10 cellular contexts compared by ENCODE assay signal in the genomic region with DNA sequence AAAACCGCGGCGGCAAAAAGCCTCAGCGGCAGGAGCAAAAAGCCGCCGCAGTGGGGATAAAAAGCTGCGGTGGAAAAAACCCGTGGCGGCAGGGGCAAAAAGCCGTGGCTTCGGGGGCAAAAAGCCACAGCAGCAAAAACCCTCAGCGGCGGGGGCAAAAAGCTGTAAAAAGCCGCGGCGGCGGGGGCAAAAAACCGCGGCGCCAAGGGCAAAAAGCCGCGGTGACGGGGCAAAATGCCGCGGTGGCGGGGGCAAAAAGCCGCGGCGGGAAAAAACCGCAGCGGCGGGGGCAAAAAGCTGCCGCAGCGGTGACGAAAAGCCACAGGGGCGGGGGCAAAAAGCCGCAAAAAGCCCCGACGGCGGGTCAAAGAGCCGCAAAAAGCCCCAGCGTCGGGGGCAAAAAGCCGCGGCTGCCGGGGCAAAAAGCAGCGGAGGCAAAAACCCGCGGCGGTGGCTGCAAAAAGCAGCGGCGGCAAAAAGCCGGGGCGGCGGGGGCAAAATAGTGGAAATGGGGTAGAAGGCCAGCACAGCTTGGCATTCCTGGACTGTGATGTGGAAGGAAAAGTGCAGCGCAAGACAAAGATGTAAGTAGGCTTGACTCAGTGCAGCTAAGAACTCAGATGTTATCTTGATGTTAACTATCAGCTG.
DNase-seq lines count a peak whose midpoint lies in the region; ATAC-seq and TF ChIP-seq lines count a peak whose summit lies in the region.
"Had no signal": no experiment of that assay in that cellular context is flagged by ENCODE, and none has a peak within 500 bp of the region (broad histone marks: within the 10 kb centered on the region; RNA-seq: fewer than 3 reads in every experiment).

No MANE protein-coding gene starts in this region.

- H3K4me1 ChIP-seq in ES-I3 (ENCODE audit: insufficient read depth, low read length), result no peaks in the 10 kb centered on the region
- peaks cover 3% of the 10 kb centered on the region; the same call in 1 of the 2 replicates for H3K4me1 ChIP-seq in PC-3 (ENCODE audit: insufficient read depth, low read length)
- H3K4me1 ChIP-seq in Karpas-422 (ENCODE audit: low read length), result no peaks in the 10 kb centered on the region

- H3K27me3 Mint-ChIP-seq in progenitor cell of endocrine pancreas, result peaks cover 82% of the 10 kb centered on the region

- H3K36me3 ChIP-seq in ES-I3 (ENCODE audit: insufficient read depth, low read length), result no peaks in the 10 kb centered on the region
- H3K36me3 ChIP-seq in PC-3 (ENCODE audit: low read depth, low read length), result no peaks in the 10 kb centered on the region
- H3K36me3 ChIP-seq in Karpas-422 (ENCODE audit: insufficient read depth, low read length), result no peaks in the 10 kb centered on the region

- no peaks in the 10 kb centered on the region for H3K79me2 ChIP-seq in PC-3 (ENCODE audit: low read length)
- H3K79me2 ChIP-seq in Karpas-422 (ENCODE audit: low read length), result no peaks in the 10 kb centered on the region

- POLR2A ChIA-PET in PC-3 (lab: Charles Lee; ENCODE audit: unreplicated experiment), result no interaction called here

- H3K9me3 ChIP-seq in ES-I3 (ENCODE audit: control insufficient read depth, insufficient read depth, low read length), result no peaks in the 10 kb centered on the region
- no peaks in the 10 kb centered on the region for H3K9me3 ChIP-seq in PC-3 (ENCODE audit: low read length)
- H3K9me3 ChIP-seq in Karpas-422 (ENCODE audit: low read length), result no peaks in the 10 kb centered on the region

- no TSS peak for BruUV-seq in PC-3 (replicated peaks; lab: Mats Ljungman, UMichigan)

- H3K4me2 ChIP-seq in PC-3 (ENCODE audit: low read length), result peak overlapping the region; percentile 44; the same call in 1 of the 2 replicates
- H3K4me2 ChIP-seq in Karpas-422 (ENCODE audit: low read depth, low read length, poor library complexity, severe bottlenecking), result no peak overlapping the region

- H3K9me3 Mint-ChIP-seq in progenitor cell of endocrine pancreas (ENCODE audit: low read depth), result no peaks in the 10 kb centered on the region

- H3K27me3 ChIP-seq in PC-3 (ENCODE audit: low read length) (peaks cover 25% of the 10 kb centered on the region), Karpas-422 (ENCODE audit: low read length) (no peaks in the 10 kb centered on the region)

- H3K4me3 Mint-ChIP-seq in progenitor cell of endocrine pancreas (ENCODE audit: low read depth), result peak overlapping the region; percentile 4

- H3K9me2 ChIP-seq in PC-3 (replicated peaks; ENCODE audit: low read length), result no peaks in the 10 kb centered on the region
- no peaks in the 10 kb centered on the region for H3K9me2 ChIP-seq in Karpas-422 (replicated peaks; ENCODE audit: insufficient read depth, low read length)

- H3K9ac ChIP-seq in ES-I3 (ENCODE audit: low read depth, low read length), result peak overlapping the region; percentile 58
- no peak overlapping the region for H3K9ac ChIP-seq in PC-3 (ENCODE audit: low read length)
- H3K9ac ChIP-seq in Karpas-422 (ENCODE audit: low read length), result no peak overlapping the region

- intact Hi-C loops in PC-3 (cut with micrococcal nuclease), result no loop called here

- no peaks in the 10 kb centered on the region for H3K4me1 Mint-ChIP-seq in progenitor cell of endocrine pancreas (ENCODE audit: low read depth)

- no peak overlapping the region for H3K27ac Mint-ChIP-seq in progenitor cell of endocrine pancreas

- TF ChIP-seq CTCF in PC-3 (conservative IDR thresholded peaks at IDR 0.05; ENCODE audit: low read depth, low read length) (no peak), foreskin fibroblast (IDR thresholded peaks at IDR 0.05; ENCODE audit: low read depth, low read length) (no peak), progenitor cell of endocrine pancreas (IDR thresholded peaks at IDR 0.05; ENCODE audit: unreplicated experiment) (no peak)

- DNase-seq in PC-3 (no peak), foreskin fibroblast (no peak), progenitor cell of endocrine pancreas (ENCODE audit: low spot score, unreplicated experiment) (no peak), activated gamma-delta T cell (lab: John Stamatoyannopoulos, UW) (no peak), Karpas-422 (no peak)
- DNase-seq in stimulated activated CD4-positive, alpha-beta T cell treated with anti-CD3 and anti-CD28 coated beads, Interleukin-1b, Interleukin-23, amount 100 ng/mL, for 48 hours, result no peak
- DNase-seq: activated CD4-positive, alpha-beta T cell treated with anti-CD3 and anti-CD28 coated beads for 4 hours; cerebellar nuclear complex had no signal

- H3K4me3 ChIP-seq in PC-3 (ENCODE audit: low read length) (peak overlapping the region; percentile 37; the same call in 1 of the 2 replicates), foreskin fibroblast (ENCODE audit: low read depth in 1 of 2, low read length in 2 of 2) (peak overlapping the region; percentile 15 to 17), Karpas-422 (ENCODE audit: low read length) (no peak overlapping the region)

- H3K36me3 Mint-ChIP-seq in progenitor cell of endocrine pancreas (ENCODE audit: insufficient read depth), result no peaks in the 10 kb centered on the region

- H4K20me1 ChIP-seq in PC-3 (ENCODE audit: low read length), result no peaks in the 10 kb centered on the region
- H4K20me1 ChIP-seq in Karpas-422 (ENCODE audit: insufficient read depth, low read depth, low read length), result no peaks in the 10 kb centered on the region

- H2AFZ ChIP-seq in PC-3 (ENCODE audit: low read length) (no peak overlapping the region), Karpas-422 (ENCODE audit: low read length) (no peak overlapping the region)

- H3K27ac ChIP-seq in PC-3 (ENCODE audit: low read length) (no peak overlapping the region), Karpas-422 (ENCODE audit: low read length) (no peak overlapping the region)

- ATAC-seq in PC-3 (no peak), HG03571 (IDR thresholded peaks at IDR 0.05; ENCODE audit: unreplicated experiment) (no peak)

- CTCF ChIA-PET in PC-3 (lab: Charles Lee), result no interaction called here

- H3F3A ChIP-seq in PC-3 (ENCODE audit: low read length, unreplicated experiment), result no peaks in the 10 kb centered on the region
